In the genomic region with DNA sequence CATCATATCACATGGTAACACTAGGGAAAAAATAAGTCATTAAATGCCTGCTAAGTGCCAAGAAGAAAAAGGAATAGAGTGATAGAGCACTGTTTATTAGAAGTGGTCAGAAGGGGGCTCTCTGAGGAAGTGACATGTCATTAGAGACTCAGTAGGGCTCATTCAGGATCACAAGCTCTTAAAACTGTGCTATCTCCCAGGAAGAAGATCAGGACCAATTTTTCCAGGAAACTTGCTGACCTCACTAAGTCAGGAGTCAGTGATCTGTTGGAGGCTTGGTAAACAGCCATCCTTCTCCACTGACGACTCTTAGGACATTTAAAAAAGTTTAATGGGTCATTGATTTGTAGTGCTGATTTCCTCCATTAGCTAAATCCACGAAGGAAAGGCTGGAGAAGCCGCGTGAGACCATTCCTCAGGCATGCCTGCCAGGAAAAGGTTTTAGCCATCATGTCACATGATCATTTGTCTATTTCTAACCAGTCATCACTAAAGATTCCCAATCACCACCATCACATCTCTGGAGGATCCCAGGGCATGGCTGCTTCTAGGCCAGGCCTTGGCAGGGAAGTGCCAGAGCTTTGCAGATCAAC, we compare ENCODE assay signal across 9 cellular contexts. TPM values are rescaled to one million over a fixed set of nuclear protein-coding genes. Genes with fewer than 3 reads are reported as not detected.
DNase-seq lines count a peak whose midpoint lies in the region; ATAC-seq and TF ChIP-seq lines count a peak whose summit lies in the region.
"Had no signal": no experiment of that assay in that cellular context is flagged by ENCODE, and none has a peak within 500 bp of the region (broad histone marks: within the 10 kb centered on the region; RNA-seq: fewer than 3 reads in every experiment).

No MANE protein-coding gene starts in this region.

- H3K27ac ChIP-seq in prostate gland, result peak overlapping the region; percentile 13 to 27

- peak; percentile 43 for DNase-seq in EL
- DNase-seq in RPMI7951 (ENCODE audit: low read depth), result peak; percentile 52
- peak; percentile 86 for DNase-seq in fibroblast of villous mesenchyme (ENCODE audit: low read depth)
- DNase-seq in prostate gland (ENCODE audit: low spot score), result no peak
- no peak for DNase-seq in NCI-H774 (lab: John Stamatoyannopoulos, UW)
- no peak for DNase-seq in amniotic stem cell (lab: John Stamatoyannopoulos, UW)

- TF ChIP-seq POLR2A in prostate gland (IDR thresholded peaks at IDR 0.05), result no peak

- WGBS in prostate gland, result 66% methylated on average over 4 of the region's 4 CpGs

- H3K27me3 ChIP-seq in prostate gland (replicated peaks; ENCODE audit: insufficient read depth), result no peaks in the 10 kb centered on the region

- no peak overlapping the region for H3K4me3 ChIP-seq in fibroblast of villous mesenchyme (ENCODE audit: low read depth, low read length)
- H3K4me3 ChIP-seq in prostate gland, result no peak overlapping the region

- no peaks in the 10 kb centered on the region for H3K36me3 ChIP-seq in prostate gland

- no peaks in the 10 kb centered on the region for H3K9me3 ChIP-seq in prostate gland

- no peak for ATAC-seq in GM21619 (IDR thresholded peaks at IDR 0.05; ENCODE audit: unreplicated experiment)
- no peak for ATAC-seq in GM18519 (IDR thresholded peaks at IDR 0.05; ENCODE audit: low FRiP score, unreplicated experiment)
- ATAC-seq: activated naive CD4-positive, alpha-beta T cell treated with anti-CD3 and anti-CD28 coated beads, Interleukin-2, amount 50 U/mL, for 72 hours had no signal

- TF ChIP-seq CTCF in fibroblast of villous mesenchyme (IDR thresholded peaks at IDR 0.05; ENCODE audit: insufficient read depth, low read depth, low read length), result peak; percentile 24
- TF ChIP-seq CTCF in prostate gland (IDR thresholded peaks at IDR 0.05), result peak in 2 of 4 experiments; percentile 15 to 38

- H3K4me1 ChIP-seq in prostate gland (replicated peaks), result no peaks in the 10 kb centered on the region

- intact Hi-C loops in prostate gland (cut with DNase I), result no loop called here

RNA-seq across cellular contexts. Expression of gene PTPN1, which starts 5.9 kb away (rescaled TPM):
- total RNA-seq in RPMI7951 (2014; rRNA removed; shearing (Covaris generic)), result 42.1 and 42.2 TPM in 2 replicates
- total RNA-seq in fibroblast of villous mesenchyme (27.1 and 45.3 TPM in 2 replicates), prostate gland (10 to 100 TPM; 28.5 to 46.6 TPM)

Comparison
In these comparisons a context has a peak if more than half of its experiments do, and no peak if none do; other contexts are left out.
1. DNase-seq: peak in EL (single experiment), RPMI7951 (single experiment) and fibroblast of villous mesenchyme (single experiment); none in prostate gland (single experiment), NCI-H774 (single experiment) and amniotic stem cell (single experiment).